Comparison of ENCODE assay signal across 1 cellular context in the genomic region with DNA sequence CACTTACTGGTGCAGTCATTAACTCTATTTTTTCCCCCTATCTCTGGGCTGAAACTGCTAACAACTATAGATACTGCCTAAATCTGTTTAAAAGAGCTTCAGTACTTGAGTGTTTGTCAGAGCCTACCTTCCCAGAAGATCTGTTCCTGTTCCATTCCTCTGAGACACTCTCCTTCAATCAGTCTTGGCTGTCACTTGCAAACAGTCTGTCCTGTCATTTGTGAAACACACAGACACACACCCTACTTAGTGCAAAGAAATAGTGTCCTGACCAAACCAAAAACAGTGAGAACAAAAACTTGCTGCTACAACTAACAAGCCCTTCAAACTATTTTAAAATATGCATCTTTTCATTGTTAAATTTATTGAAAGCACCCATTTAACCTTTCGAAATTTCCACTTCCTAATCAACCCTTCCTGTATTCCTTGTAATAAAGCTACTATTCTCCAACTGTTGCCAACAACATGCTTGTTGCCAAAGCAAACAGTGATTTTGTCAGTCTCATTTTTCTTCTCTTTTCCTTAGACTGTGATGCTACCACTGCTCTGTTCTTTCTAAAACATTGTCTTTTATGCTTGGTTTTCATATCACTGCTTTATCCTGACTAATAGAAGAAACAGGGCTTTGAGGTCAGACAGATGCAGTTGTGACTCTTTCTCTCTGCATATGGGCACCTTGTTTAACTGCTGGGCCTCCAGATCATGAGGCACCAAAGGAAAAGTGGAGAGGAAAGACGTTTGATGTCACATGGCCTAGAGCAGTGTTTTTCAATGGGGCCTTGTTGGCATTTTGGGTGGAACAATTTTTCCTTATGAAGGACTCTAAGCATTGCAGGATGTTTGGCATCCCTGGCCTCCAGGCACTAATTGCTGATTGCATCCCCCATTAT.
TF ChIP-seq lines count a peak whose summit lies in the region.

No MANE protein-coding gene starts in this region.

TF ChIP-seq in GM23338, 12 proteins besides CTCF, POLR2A, EP300 and RAD21 (continued from another document):
- TF ChIP-seq, protein P1, sequence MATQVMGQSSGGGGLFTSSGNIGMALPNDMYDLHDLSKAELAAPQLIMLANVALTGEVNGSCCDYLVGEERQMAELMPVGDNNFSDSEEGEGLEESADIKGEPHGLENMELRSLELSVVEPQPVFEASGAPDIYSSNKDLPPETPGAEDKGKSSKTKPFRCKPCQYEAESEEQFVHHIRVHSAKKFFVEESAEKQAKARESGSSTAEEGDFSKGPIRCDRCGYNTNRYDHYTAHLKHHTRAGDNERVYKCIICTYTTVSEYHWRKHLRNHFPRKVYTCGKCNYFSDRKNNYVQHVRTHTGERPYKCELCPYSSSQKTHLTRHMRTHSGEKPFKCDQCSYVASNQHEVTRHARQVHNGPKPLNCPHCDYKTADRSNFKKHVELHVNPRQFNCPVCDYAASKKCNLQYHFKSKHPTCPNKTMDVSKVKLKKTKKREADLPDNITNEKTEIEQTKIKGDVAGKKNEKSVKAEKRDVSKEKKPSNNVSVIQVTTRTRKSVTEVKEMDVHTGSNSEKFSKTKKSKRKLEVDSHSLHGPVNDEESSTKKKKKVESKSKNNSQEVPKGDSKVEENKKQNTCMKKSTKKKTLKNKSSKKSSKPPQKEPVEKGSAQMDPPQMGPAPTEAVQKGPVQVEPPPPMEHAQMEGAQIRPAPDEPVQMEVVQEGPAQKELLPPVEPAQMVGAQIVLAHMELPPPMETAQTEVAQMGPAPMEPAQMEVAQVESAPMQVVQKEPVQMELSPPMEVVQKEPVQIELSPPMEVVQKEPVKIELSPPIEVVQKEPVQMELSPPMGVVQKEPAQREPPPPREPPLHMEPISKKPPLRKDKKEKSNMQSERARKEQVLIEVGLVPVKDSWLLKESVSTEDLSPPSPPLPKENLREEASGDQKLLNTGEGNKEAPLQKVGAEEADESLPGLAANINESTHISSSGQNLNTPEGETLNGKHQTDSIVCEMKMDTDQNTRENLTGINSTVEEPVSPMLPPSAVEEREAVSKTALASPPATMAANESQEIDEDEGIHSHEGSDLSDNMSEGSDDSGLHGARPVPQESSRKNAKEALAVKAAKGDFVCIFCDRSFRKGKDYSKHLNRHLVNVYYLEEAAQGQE (IDR thresholded peaks at IDR 0.05; ENCODE audit: unreplicated experiment), result no peak
- TF ChIP-seq ZNF114 (CRISPR knock-in tag; IDR thresholded peaks at IDR 0.05) (no peak), CREB1 (CRISPR knock-in tag; IDR thresholded peaks at IDR 0.05; ENCODE audit: low read depth) (no peak), JUNB (IDR thresholded peaks at IDR 0.05; ENCODE audit: unreplicated experiment) (no peak), EZH2phosphoT487 (IDR thresholded peaks at IDR 0.05; ENCODE audit: unreplicated experiment) (no peak), STAT1 (IDR thresholded peaks at IDR 0.05; ENCODE audit: unreplicated experiment) (no peak), ZNF331 (CRISPR knock-in tag; IDR thresholded peaks at IDR 0.05; ENCODE audit: low read depth) (no peak), NANOG (IDR thresholded peaks at IDR 0.05; ENCODE audit: borderline replicate concordance) (no peak), POLR2AphosphoS5 (IDR thresholded peaks at IDR 0.05; ENCODE audit: low read depth) (no peak)
- TF ChIP-seq, protein P2, sequence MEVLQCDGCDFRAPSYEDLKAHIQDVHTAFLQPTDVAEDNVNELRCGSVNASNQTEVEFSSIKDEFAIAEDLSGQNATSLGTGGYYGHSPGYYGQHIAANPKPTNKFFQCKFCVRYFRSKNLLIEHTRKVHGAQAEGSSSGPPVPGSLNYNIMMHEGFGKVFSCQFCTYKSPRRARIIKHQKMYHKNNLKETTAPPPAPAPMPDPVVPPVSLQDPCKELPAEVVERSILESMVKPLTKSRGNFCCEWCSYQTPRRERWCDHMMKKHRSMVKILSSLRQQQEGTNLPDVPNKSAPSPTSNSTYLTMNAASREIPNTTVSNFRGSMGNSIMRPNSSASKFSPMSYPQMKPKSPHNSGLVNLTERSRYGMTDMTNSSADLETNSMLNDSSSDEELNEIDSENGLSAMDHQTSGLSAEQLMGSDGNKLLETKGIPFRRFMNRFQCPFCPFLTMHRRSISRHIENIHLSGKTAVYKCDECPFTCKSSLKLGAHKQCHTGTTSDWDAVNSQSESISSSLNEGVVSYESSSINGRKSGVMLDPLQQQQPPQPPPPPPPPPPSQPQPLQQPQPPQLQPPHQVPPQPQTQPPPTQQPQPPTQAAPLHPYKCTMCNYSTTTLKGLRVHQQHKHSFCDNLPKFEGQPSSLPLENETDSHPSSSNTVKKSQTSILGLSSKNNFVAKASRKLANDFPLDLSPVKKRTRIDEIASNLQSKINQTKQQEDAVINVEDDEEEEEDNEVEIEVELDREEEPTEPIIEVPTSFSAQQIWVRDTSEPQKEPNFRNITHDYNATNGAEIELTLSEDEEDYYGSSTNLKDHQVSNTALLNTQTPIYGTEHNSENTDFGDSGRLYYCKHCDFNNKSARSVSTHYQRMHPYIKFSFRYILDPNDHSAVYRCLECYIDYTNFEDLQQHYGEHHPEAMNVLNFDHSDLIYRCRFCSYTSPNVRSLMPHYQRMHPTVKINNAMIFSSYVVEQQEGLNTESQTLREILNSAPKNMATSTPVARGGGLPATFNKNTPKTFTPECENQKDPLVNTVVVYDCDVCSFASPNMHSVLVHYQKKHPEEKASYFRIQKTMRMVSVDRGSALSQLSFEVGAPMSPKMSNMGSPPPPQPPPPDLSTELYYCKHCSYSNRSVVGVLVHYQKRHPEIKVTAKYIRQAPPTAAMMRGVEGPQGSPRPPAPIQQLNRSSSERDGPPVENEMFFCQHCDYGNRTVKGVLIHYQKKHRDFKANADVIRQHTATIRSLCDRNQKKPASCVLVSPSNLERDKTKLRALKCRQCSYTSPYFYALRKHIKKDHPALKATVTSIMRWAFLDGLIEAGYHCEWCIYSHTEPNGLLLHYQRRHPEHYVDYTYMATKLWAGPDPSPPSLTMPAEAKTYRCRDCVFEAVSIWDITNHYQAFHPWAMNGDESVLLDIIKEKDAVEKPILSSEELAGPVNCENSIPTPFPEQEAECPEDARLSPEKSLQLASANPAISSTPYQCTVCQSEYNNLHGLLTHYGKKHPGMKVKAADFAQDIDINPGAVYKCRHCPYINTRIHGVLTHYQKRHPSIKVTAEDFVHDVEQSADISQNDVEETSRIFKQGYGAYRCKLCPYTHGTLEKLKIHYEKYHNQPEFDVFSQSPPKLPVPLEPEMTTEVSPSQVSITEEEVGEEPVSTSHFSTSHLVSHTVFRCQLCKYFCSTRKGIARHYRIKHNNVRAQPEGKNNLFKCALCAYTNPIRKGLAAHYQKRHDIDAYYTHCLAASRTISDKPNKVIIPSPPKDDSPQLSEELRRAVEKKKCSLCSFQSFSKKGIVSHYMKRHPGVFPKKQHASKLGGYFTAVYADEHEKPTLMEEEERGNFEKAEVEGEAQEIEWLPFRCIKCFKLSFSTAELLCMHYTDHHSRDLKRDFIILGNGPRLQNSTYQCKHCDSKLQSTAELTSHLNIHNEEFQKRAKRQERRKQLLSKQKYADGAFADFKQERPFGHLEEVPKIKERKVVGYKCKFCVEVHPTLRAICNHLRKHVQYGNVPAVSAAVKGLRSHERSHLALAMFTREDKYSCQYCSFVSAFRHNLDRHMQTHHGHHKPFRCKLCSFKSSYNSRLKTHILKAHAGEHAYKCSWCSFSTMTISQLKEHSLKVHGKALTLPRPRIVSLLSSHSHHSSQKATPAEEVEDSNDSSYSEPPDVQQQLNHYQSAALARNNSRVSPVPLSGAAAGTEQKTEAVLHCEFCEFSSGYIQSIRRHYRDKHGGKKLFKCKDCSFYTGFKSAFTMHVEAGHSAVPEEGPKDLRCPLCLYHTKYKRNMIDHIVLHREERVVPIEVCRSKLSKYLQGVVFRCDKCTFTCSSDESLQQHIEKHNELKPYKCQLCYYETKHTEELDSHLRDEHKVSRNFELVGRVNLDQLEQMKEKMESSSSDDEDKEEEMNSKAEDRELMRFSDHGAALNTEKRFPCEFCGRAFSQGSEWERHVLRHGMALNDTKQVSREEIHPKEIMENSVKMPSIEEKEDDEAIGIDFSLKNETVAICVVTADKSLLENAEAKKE (CRISPR knock-in tag; IDR thresholded peaks at IDR 0.05), result no peak
- TF ChIP-seq, protein P3, sequence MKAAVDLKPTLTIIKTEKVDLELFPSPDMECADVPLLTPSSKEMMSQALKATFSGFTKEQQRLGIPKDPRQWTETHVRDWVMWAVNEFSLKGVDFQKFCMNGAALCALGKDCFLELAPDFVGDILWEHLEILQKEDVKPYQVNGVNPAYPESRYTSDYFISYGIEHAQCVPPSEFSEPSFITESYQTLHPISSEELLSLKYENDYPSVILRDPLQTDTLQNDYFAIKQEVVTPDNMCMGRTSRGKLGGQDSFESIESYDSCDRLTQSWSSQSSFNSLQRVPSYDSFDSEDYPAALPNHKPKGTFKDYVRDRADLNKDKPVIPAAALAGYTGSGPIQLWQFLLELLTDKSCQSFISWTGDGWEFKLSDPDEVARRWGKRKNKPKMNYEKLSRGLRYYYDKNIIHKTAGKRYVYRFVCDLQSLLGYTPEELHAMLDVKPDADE (IDR thresholded peaks at IDR 0.05), result no peak
